Comparison of ENCODE assay signal across 9 cellular contexts in the genomic region with DNA sequence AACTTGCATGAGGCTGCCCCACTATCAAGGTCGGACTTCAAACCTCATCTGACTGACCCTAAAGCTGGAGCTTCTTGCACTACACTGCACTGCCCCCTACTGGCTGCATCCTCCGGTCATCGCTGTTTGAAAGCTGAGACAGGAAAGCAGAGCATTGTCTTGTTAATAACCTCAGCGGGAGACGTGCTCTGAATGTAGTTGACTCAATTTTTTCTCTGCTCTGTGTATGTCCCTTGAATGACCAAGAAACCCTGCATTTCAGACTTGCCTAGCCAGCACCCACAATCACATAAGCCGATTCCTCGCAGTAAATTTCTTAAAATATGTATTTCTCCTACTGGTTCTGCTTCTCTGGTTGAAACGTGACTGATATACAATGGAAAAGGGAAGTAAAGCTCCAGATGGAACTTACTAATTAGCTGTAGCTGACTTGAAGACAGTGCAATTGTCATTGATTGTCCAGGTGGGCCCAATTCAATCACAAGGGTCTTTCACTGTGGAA. TPM values are rescaled to one million over a fixed set of nuclear protein-coding genes. Genes with fewer than 3 reads are reported as not detected.
DNase-seq lines count a peak whose midpoint lies in the region; ATAC-seq and TF ChIP-seq lines count a peak whose summit lies in the region.
"Had no signal": no experiment of that assay in that cellular context is flagged by ENCODE, and none has a peak within 500 bp of the region (broad histone marks: within the 10 kb centered on the region; RNA-seq: fewer than 3 reads in every experiment).

No MANE protein-coding gene starts in this region.

- DNase-seq in GM23338 (ENCODE audit: low spot score), result peak; percentile 100
- peak; percentile 56 for DNase-seq in LNCaP clone FGC (ENCODE audit: low read depth)
- peak; percentile 70 for DNase-seq in RPMI8226
- DNase-seq in activated T-helper 1 cell treated with anti-CD3 and anti-CD28 coated beads, Interleukin-12 subunit alpha, Interleukin-12 subunit beta, Interleukin-2, Interleukin-4 antibody, amounts not matched to agents 30 ng/mL and 10 ng/mL and 1 ng/mL, durations not matched to agents 14 hours and 24 hours and 36 hours (ENCODE audit: low spot score), result peak; percentile 56
- peak; percentile 89 to 96 for DNase-seq in foreskin fibroblast
- DNase-seq in nucleus accumbens (lab: John Stamatoyannopoulos, UW), result peak in 54 of 56 donors; percentile 10 to 93 (median 68)
- DNase-seq in testis, result peak; percentile 98

- H3K27me3 ChIP-seq in DOHH2 (ENCODE audit: control insufficient read depth, low read length) (no peaks in the 10 kb centered on the region; the same call in 1 of the 2 replicates), GM23338 (ENCODE audit: insufficient read depth) (no peaks in the 10 kb centered on the region), testis (no peaks in the 10 kb centered on the region)

- H3K27ac ChIP-seq in DOHH2 (ENCODE audit: low read depth, low read length), result no peak overlapping the region
- peak overlapping the region; percentile 22; the same call in 1 of the 2 replicates for H3K27ac ChIP-seq in GM23338 (ENCODE audit: low read depth)
- no peak overlapping the region for H3K27ac ChIP-seq in testis

- TF ChIP-seq POLR2A in testis (IDR thresholded peaks at IDR 0.05), result no peak

- TF ChIP-seq CTCF in DOHH2 (IDR thresholded peaks at IDR 0.05; ENCODE audit: low read depth, low read length, poor library complexity, severe bottlenecking) (peak; percentile 94), GM23338 (conservative IDR thresholded peaks at IDR 0.05; ENCODE audit: low read depth in 2 of 2) (peak; percentile 97 to 99), LNCaP clone FGC (IDR thresholded peaks at IDR 0.05; ENCODE audit: control insufficient read depth, extremely low read depth, insufficient read depth) (peak; percentile 98), foreskin fibroblast (IDR thresholded peaks at IDR 0.05; ENCODE audit: low read depth, low read length) (peak; percentile 92), testis (IDR thresholded peaks at IDR 0.05) (peak; percentile 74 to 88 (median 86))

- H3K27me3 Mint-ChIP-seq in GM23338 (ENCODE audit: insufficient read depth, low read depth, poor library complexity), result peaks cover 5% of the 10 kb centered on the region
- H3K27me3 Mint-ChIP-seq in activated T-helper 1 cell treated with anti-CD3 and anti-CD28 coated beads, Interleukin-12 subunit alpha, Interleukin-12 subunit beta, Interleukin-2, Interleukin-4 antibody, amounts not matched to agents 30 ng/mL and 10 ng/mL and 1 ng/mL, durations not matched to agents 14 hours and 24 hours and 36 hours (ENCODE audit: insufficient read depth), result peaks cover 29% of the 10 kb centered on the region

- H3K9me2 ChIP-seq in DOHH2 (replicated peaks; ENCODE audit: control insufficient read depth, low read length) (no peaks in the 10 kb centered on the region), GM23338 (ENCODE audit: insufficient read depth) (no peaks in the 10 kb centered on the region)

- H3K36me3 Mint-ChIP-seq in GM23338 (ENCODE audit: low read depth), result peaks cover 6% of the 10 kb centered on the region; the same call in 1 of the 3 replicates
- H3K36me3 Mint-ChIP-seq in activated T-helper 1 cell treated with anti-CD3 and anti-CD28 coated beads, Interleukin-12 subunit alpha, Interleukin-12 subunit beta, Interleukin-2, Interleukin-4 antibody, amounts not matched to agents 30 ng/mL and 10 ng/mL and 1 ng/mL, durations not matched to agents 14 hours and 24 hours and 36 hours (ENCODE audit: low read depth), result no peaks in the 10 kb centered on the region

- peak overlapping the region; percentile 56 for H3K4me3 Mint-ChIP-seq in GM23338
- no peak overlapping the region for H3K4me3 Mint-ChIP-seq in activated T-helper 1 cell treated with anti-CD3 and anti-CD28 coated beads, Interleukin-12 subunit alpha, Interleukin-12 subunit beta, Interleukin-2, Interleukin-4 antibody, amounts not matched to agents 30 ng/mL and 10 ng/mL and 1 ng/mL, durations not matched to agents 14 hours and 24 hours and 36 hours

- peaks cover 5% of the 10 kb centered on the region; the same call in 1 of the 3 replicates for H3K9me3 Mint-ChIP-seq in GM23338
- H3K9me3 Mint-ChIP-seq in activated T-helper 1 cell treated with anti-CD3 and anti-CD28 coated beads, Interleukin-12 subunit alpha, Interleukin-12 subunit beta, Interleukin-2, Interleukin-4 antibody, amounts not matched to agents 30 ng/mL and 10 ng/mL and 1 ng/mL, durations not matched to agents 14 hours and 24 hours and 36 hours, result no peaks in the 10 kb centered on the region

- H3K4me1 ChIP-seq in DOHH2 (ENCODE audit: control insufficient read depth, low read length) (peaks cover 11% of the 10 kb centered on the region), GM23338 (ENCODE audit: insufficient read depth) (peaks cover 19% of the 10 kb centered on the region), testis (no peaks in the 10 kb centered on the region)

- WGBS in testis, 2 donors, result 3 to 8% methylated on average over 8 of the region's 8 CpGs

- H3K79me2 ChIP-seq in DOHH2 (ENCODE audit: control insufficient read depth, low read length) (no peaks in the 10 kb centered on the region), GM23338 (replicated peaks; ENCODE audit: insufficient read depth) (no peaks in the 10 kb centered on the region)

- H3K36me3 ChIP-seq in DOHH2 (ENCODE audit: control insufficient read depth, low read length) (no peaks in the 10 kb centered on the region), GM23338 (ENCODE audit: insufficient read depth) (0 out of 2 replicates have a peak, but pooled peaks cover 4% of the 10 kb centered on the region), testis (ENCODE audit: low read depth, missing control alignments) (no peaks in the 10 kb centered on the region)

- H3K4me2 ChIP-seq in DOHH2 (ENCODE audit: low read length) (peak overlapping the region; percentile 70), GM23338 (peak overlapping the region; percentile 66)

- H3K9me3 ChIP-seq in DOHH2 (ENCODE audit: control insufficient read depth, insufficient read depth, low read length) (no peaks in the 10 kb centered on the region), testis (no peaks in the 10 kb centered on the region)

- H3K4me3 ChIP-seq in DOHH2 (ENCODE audit: low read length) (peak overlapping the region; percentile 58), GM23338 (peak overlapping the region; percentile 33), LNCaP clone FGC (ENCODE audit: low read depth, low read length) (no peak overlapping the region), foreskin fibroblast (ENCODE audit: low read depth in 1 of 2, low read length in 2 of 2) (no peak overlapping the region), testis (no peak overlapping the region)

- no peaks in the 10 kb centered on the region for H3F3A ChIP-seq in DOHH2 (ENCODE audit: control insufficient read depth, insufficient read depth)
- no peaks in the 10 kb centered on the region for H3F3A ChIP-seq in GM23338 (replicated peaks; ENCODE audit: low read depth)

- no peaks in the 10 kb centered on the region for H4K20me1 ChIP-seq in DOHH2 (ENCODE audit: control insufficient read depth, insufficient read depth, low read depth, low read length)
- no peaks in the 10 kb centered on the region for H4K20me1 ChIP-seq in GM23338 (replicated peaks; ENCODE audit: insufficient read depth)

- intact Hi-C loops in activated T-helper 1 cell treated with anti-CD3 and anti-CD28 coated beads, Interleukin-12 subunit alpha, Interleukin-12 subunit beta, Interleukin-2, Interleukin-4 antibody, amounts not matched to agents 30 ng/mL and 10 ng/mL and 1 ng/mL, durations not matched to agents 14 hours and 24 hours and 36 hours (cut with micrococcal nuclease), result loop anchor here (1.0 to 10.0 kb wide), 3 partner anchors 79 to 952 kb away; no protein-coding TSS in a partner anchor
- intact Hi-C loops in testis (cut with DNase I; ENCODE audit: low total_unique reads), result loop anchor here (5.0 kb wide), 1 partner anchor 349 kb away; no protein-coding TSS in a partner anchor

- peak overlapping the region; percentile 85 for H3K27ac Mint-ChIP-seq in GM23338
- H3K27ac Mint-ChIP-seq in activated T-helper 1 cell treated with anti-CD3 and anti-CD28 coated beads, Interleukin-12 subunit alpha, Interleukin-12 subunit beta, Interleukin-2, Interleukin-4 antibody, amounts not matched to agents 30 ng/mL and 10 ng/mL and 1 ng/mL, durations not matched to agents 14 hours and 24 hours and 36 hours, result no peak overlapping the region

- H2AFZ ChIP-seq in GM23338, result no peak overlapping the region

- H3K4me1 Mint-ChIP-seq in GM23338, result peaks cover 15% of the 10 kb centered on the region
- H3K4me1 Mint-ChIP-seq in activated T-helper 1 cell treated with anti-CD3 and anti-CD28 coated beads, Interleukin-12 subunit alpha, Interleukin-12 subunit beta, Interleukin-2, Interleukin-4 antibody, amounts not matched to agents 30 ng/mL and 10 ng/mL and 1 ng/mL, durations not matched to agents 14 hours and 24 hours and 36 hours (ENCODE audit: low read depth), result no peaks in the 10 kb centered on the region

- ATAC-seq in GM23338, result peak; percentile 86

TF ChIP-seq in GM23338, 12 proteins besides CTCF, POLR2A, EP300 and RAD21 (continues in another document):
- TF ChIP-seq, protein P1, sequence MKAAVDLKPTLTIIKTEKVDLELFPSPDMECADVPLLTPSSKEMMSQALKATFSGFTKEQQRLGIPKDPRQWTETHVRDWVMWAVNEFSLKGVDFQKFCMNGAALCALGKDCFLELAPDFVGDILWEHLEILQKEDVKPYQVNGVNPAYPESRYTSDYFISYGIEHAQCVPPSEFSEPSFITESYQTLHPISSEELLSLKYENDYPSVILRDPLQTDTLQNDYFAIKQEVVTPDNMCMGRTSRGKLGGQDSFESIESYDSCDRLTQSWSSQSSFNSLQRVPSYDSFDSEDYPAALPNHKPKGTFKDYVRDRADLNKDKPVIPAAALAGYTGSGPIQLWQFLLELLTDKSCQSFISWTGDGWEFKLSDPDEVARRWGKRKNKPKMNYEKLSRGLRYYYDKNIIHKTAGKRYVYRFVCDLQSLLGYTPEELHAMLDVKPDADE (IDR thresholded peaks at IDR 0.05), result 0 out of 2 replicates have a peak, but pooled peaks have one; percentile 39

RNA-seq across cellular contexts. Expression of gene TCF21, which starts 27.8 kb away (rescaled TPM):
- 0.08 and 0.17 TPM in 2 replicates for total RNA-seq in GM23338 (2014; rRNA removed; shearing (Covaris generic))
- polyA plus RNA-seq in GM23338 (2016; fragmentation: Nextera tagmentation; extraction: Ambion mirVana), result 0.05 and 0.19 TPM in 2 replicates
- total RNA-seq in activated T-helper 1 cell treated with anti-CD3 and anti-CD28 coated beads, Interleukin-12 subunit alpha, Interleukin-12 subunit beta, Interleukin-2, Interleukin-4 antibody, amounts not matched to agents 30 ng/mL and 10 ng/mL and 1 ng/mL, durations not matched to agents 14 hours and 24 hours and 36 hours, result not detected in 2 replicates
- total RNA-seq in testis, result 1 to 10 TPM; 2.8 to 4.8 TPM
- 3.7 TPM for polyA plus RNA-seq in testis (ENCODE audit: insufficient read depth, low read depth, low replicate concordance)
- total RNA-seq: skeletal muscle tissue had no signal

RNA-seq across cellular contexts. Expression of gene TBPL1, which starts 36.3 kb away (rescaled TPM):
- 72.9 and 94.9 TPM in 2 replicates for total RNA-seq in GM23338 (2014; rRNA removed; shearing (Covaris generic))
- polyA plus RNA-seq in GM23338 (2016; fragmentation: Nextera tagmentation; extraction: Ambion mirVana) (139 and 144 TPM in 2 replicates), testis (ENCODE audit: insufficient read depth, low read depth, low replicate concordance) (327 TPM)
- total RNA-seq in activated T-helper 1 cell treated with anti-CD3 and anti-CD28 coated beads, Interleukin-12 subunit alpha, Interleukin-12 subunit beta, Interleukin-2, Interleukin-4 antibody, amounts not matched to agents 30 ng/mL and 10 ng/mL and 1 ng/mL, durations not matched to agents 14 hours and 24 hours and 36 hours, result 40.5 and 42.2 TPM in 2 replicates
- 10 to 100 TPM; 63.4 to 77.9 TPM for total RNA-seq in testis

Comparison
In these comparisons a context has a peak if more than half of its experiments do, and no peak if none do; other contexts are left out.
1. H3K4me3 ChIP-seq: peak in DOHH2 (single experiment) and GM23338 (single experiment); none in LNCaP clone FGC (single experiment), foreskin fibroblast (0 of 2) and testis (0 of 2).
2. Peak in every context shown above with its lines, with median percentiles within 50 percentile points of each other: CTCF ChIP-seq and DNase-seq.